26 cellular contexts compared by ENCODE assay signal in genomic region chr10:77869626-77870420, GRCh38. TPM values are rescaled to one million over a fixed set of nuclear protein-coding genes. Genes with fewer than 3 reads are reported as not detected.
A peak's percentile ranks its signal among the peaks of the same experiment; 100 is the strongest.
DNase-seq lines count a peak whose midpoint lies in the region; ATAC-seq, FAIRE-seq and TF ChIP-seq lines count a peak whose summit lies in the region.
"Had no signal": no experiment of that assay in that cellular context is flagged by ENCODE, and none has a peak within 500 bp of the region (broad histone marks: within the 10 kb centered on the region; RNA-seq: fewer than 3 reads in every experiment).

No MANE protein-coding gene starts in this region.

- H2AFZ ChIP-seq in astrocyte (ENCODE audit: low read depth, low read length) (no peak overlapping the region), fibroblast of lung (ENCODE audit: low read length) (no peak overlapping the region), osteoblast (ENCODE audit: low read length) (no peak overlapping the region)

- no peak overlapping the region for H3K4me2 ChIP-seq in astrocyte (ENCODE audit: low read length)
- peak overlapping the region; percentile 29 for H3K4me2 ChIP-seq in fibroblast of lung (ENCODE audit: extremely low read depth, insufficient read depth, low read length)
- no peak overlapping the region for H3K4me2 ChIP-seq in osteoblast (ENCODE audit: insufficient read depth, low read length)

- DNase-seq in HCEC 1CT (peak; percentile 61), astrocyte (ENCODE audit: low read depth) (peak; percentile 39), fibroblast of lung (ENCODE audit: low read depth in 2 of 2) (peak; percentile 34 to 52), chondrocyte (ENCODE audit: low spot score) (no peak), osteoblast (ENCODE audit: insufficient read length, low spot score, missing footprints) (no peak), NCI-H2171 treated with DMSO at 0.1 percent for 48 hours (lab: John Stamatoyannopoulos, UW) (no peak)
- no peak for DNase-seq in activated CD4-positive, alpha-beta T cell treated with anti-CD3 and anti-CD28 coated beads for 36 hours
- DNase-seq: activated CD4-positive, alpha-beta T cell treated with anti-CD3 and anti-CD28 coated beads, Interleukin-2, amount 50 U/mL, for 48 hours; activated effector memory CD4-positive, alpha-beta T cell treated with anti-CD3 and anti-CD28 coated beads, Interleukin-2, amount 50 U/mL, for 16 hours; amygdala; CD8-positive, alpha-beta T cell; cerebellar nuclear complex; DMS53; effector CD4-positive, alpha-beta T cell; hypothalamus; lower lobe of right lung; NCI-H1105; NCI-H2081 treated with DMSO at 0.1 percent for 48 hours; NCI-H446 treated with DMSO at 0.1 percent for 48 hours; occipital lobe; right cardiac atrium had no signal

- no peak overlapping the region for H3K27ac ChIP-seq in astrocyte (ENCODE audit: low read depth, low read length)
- H3K27ac ChIP-seq in fibroblast of lung (ENCODE audit: insufficient read depth, low read length) = no peak overlapping the region
- peak overlapping the region; percentile 85 for H3K27ac ChIP-seq in rectal smooth muscle tissue (ENCODE audit: low read depth, low read length)
- H3K27ac ChIP-seq in osteoblast (ENCODE audit: low read depth, low read length) = no peak overlapping the region
- H3K27ac ChIP-seq: lower lobe of right lung, thoracic aorta had no signal

- TF ChIP-seq CTCF in astrocyte (IDR thresholded peaks at IDR 0.05; ENCODE audit: insufficient read depth, low read depth, low read length) (no peak), fibroblast of lung (conservative IDR thresholded peaks at IDR 0.05 in 1 of 2, IDR thresholded peaks at IDR 0.05 in 1 of 2; ENCODE audit: low read depth in 1 of 2, low read length in 2 of 2) (no peak), chondrocyte (IDR thresholded peaks at IDR 0.05) (no peak), osteoblast (IDR thresholded peaks at IDR 0.05; ENCODE audit: extremely low read depth, low read depth, low read length) (no peak)

- no peaks in the 10 kb centered on the region for H3K27me3 Mint-ChIP-seq in astrocyte (ENCODE audit: low read depth, unreplicated experiment)
- H3K27me3 Mint-ChIP-seq in activated CD4-positive, alpha-beta T cell treated with anti-CD3 and anti-CD28 coated beads for 36 hours = no peaks in the 10 kb centered on the region
- H3K27me3 Mint-ChIP-seq in chondrocyte (ENCODE audit: low read depth) = no peaks in the 10 kb centered on the region

- no peaks in the 10 kb centered on the region for H3K9me3 ChIP-seq in astrocyte (ENCODE audit: insufficient read depth, low read depth, low read length)
- H3K9me3 ChIP-seq in fibroblast of lung (ENCODE audit: control insufficient read depth, insufficient read depth, low read depth, low read length) = no peaks in the 10 kb centered on the region
- no peaks in the 10 kb centered on the region for H3K9me3 ChIP-seq in osteoblast (ENCODE audit: low read depth, low read length)
- H3K9me3 ChIP-seq: HAP-1, lower lobe of right lung, thoracic aorta had no signal

- intact Hi-C loops in activated CD4-positive, alpha-beta T cell treated with anti-CD3 and anti-CD28 coated beads for 36 hours (cut with DNase I, micrococcal nuclease) = no loop called here

- H3K4me3 Mint-ChIP-seq in astrocyte (ENCODE audit: unreplicated experiment) (no peak overlapping the region), chondrocyte (ENCODE audit: unreplicated experiment) (no peak overlapping the region)
- H3K4me3 Mint-ChIP-seq in activated CD4-positive, alpha-beta T cell treated with anti-CD3 and anti-CD28 coated beads for 36 hours = no peak overlapping the region
- H3K4me3 Mint-ChIP-seq: CD8-positive, alpha-beta T cell had no signal

- peaks cover 20% of the 10 kb centered on the region for H3K4me1 Mint-ChIP-seq in astrocyte (ENCODE audit: low read depth, unreplicated experiment)
- peaks cover 14% of the 10 kb centered on the region for H3K4me1 Mint-ChIP-seq in activated CD4-positive, alpha-beta T cell treated with anti-CD3 and anti-CD28 coated beads for 36 hours
- H3K4me1 Mint-ChIP-seq in chondrocyte (ENCODE audit: low read depth) = peaks cover 52% of the 10 kb centered on the region

- no peak for FAIRE-seq in astrocyte (lab: Jason Lieb, UNC)
- FAIRE-seq: GM12892 had no signal

- H3K9ac ChIP-seq in astrocyte (ENCODE audit: low read length) (no peak overlapping the region), fibroblast of lung (ENCODE audit: insufficient read depth, low read length) (no peak overlapping the region), rectal smooth muscle tissue (ENCODE audit: low read length) (no peak overlapping the region)

- no peak for ATAC-seq in activated CD4-positive, alpha-beta T cell treated with anti-CD3 and anti-CD28 coated beads for 36 hours
- ATAC-seq: CD8-positive, alpha-beta T cell; esophagus mucosa; lower lobe of right lung; right cardiac atrium had no signal

- peaks cover 69% of the 10 kb centered on the region for H4K20me1 ChIP-seq in astrocyte (ENCODE audit: insufficient read depth, low read length)
- H4K20me1 ChIP-seq in fibroblast of lung (ENCODE audit: control insufficient read depth, extremely low read depth, insufficient read depth, low read length) = no peaks in the 10 kb centered on the region
- peaks cover 46% of the 10 kb centered on the region for H4K20me1 ChIP-seq in osteoblast (ENCODE audit: insufficient read depth, low read length)

- H3K79me2 ChIP-seq in astrocyte (ENCODE audit: insufficient read depth, low read length) (peaks cover 13% of the 10 kb centered on the region), fibroblast of lung (ENCODE audit: control insufficient read depth, insufficient read depth, low read length) (no peaks in the 10 kb centered on the region), osteoblast (ENCODE audit: insufficient read depth, low read length) (peaks cover 31% of the 10 kb centered on the region)

- H3K9me3 Mint-ChIP-seq in astrocyte (ENCODE audit: unreplicated experiment) = no peaks in the 10 kb centered on the region
- no peaks in the 10 kb centered on the region for H3K9me3 Mint-ChIP-seq in activated CD4-positive, alpha-beta T cell treated with anti-CD3 and anti-CD28 coated beads for 36 hours (ENCODE audit: low read depth)
- H3K9me3 Mint-ChIP-seq in chondrocyte (ENCODE audit: low read depth) = no peaks in the 10 kb centered on the region
- H3K9me3 Mint-ChIP-seq: CD8-positive, alpha-beta T cell had no signal

- H3K27me3 ChIP-seq in astrocyte (ENCODE audit: insufficient read depth, low read length) (no peaks in the 10 kb centered on the region), fibroblast of lung (ENCODE audit: control insufficient read depth, insufficient read depth, low read length) (no peaks in the 10 kb centered on the region), rectal smooth muscle tissue (ENCODE audit: control insufficient read depth, insufficient read depth, low read length) (no peaks in the 10 kb centered on the region), osteoblast (ENCODE audit: insufficient read depth, low read length) (no peaks in the 10 kb centered on the region)

- POLR2A ChIA-PET in activated CD4-positive, alpha-beta T cell treated with anti-CD3 and anti-CD28 coated beads for 36 hours (lab: Charles Lee) = no interaction called here

- H3K36me3 ChIP-seq in astrocyte (ENCODE audit: insufficient read depth, low read length) (no peaks in the 10 kb centered on the region), fibroblast of lung (ENCODE audit: control insufficient read depth, insufficient read depth, low read length) (no peaks in the 10 kb centered on the region), rectal smooth muscle tissue (ENCODE audit: control insufficient read depth, insufficient read depth, low read length) (no peaks in the 10 kb centered on the region), osteoblast (ENCODE audit: insufficient read depth, low read length) (peaks cover 4% of the 10 kb centered on the region)

- no peak overlapping the region for H3K4me3 ChIP-seq in astrocyte (ENCODE audit: insufficient read depth, low read depth, low read length)
- H3K4me3 ChIP-seq in fibroblast of lung (replicated peaks in 1 of 4; ENCODE audit: control extremely low read depth in 1 of 4, insufficient read depth in 1 of 4, low read depth in 3 of 4, low read length in 4 of 4) = no peak overlapping the region
- no peak overlapping the region for H3K4me3 ChIP-seq in rectal smooth muscle tissue (ENCODE audit: low read length)
- H3K4me3 ChIP-seq in osteoblast (ENCODE audit: insufficient read depth, low read length) = no peak overlapping the region
- H3K4me3 ChIP-seq: HAP-1, lower lobe of right lung, thoracic aorta had no signal

- H3K27ac Mint-ChIP-seq in astrocyte (ENCODE audit: unreplicated experiment) (no peak overlapping the region), chondrocyte (ENCODE audit: unreplicated experiment) (no peak overlapping the region)
- no peak overlapping the region for H3K27ac Mint-ChIP-seq in activated CD4-positive, alpha-beta T cell treated with anti-CD3 and anti-CD28 coated beads for 36 hours
- H3K27ac Mint-ChIP-seq: CD8-positive, alpha-beta T cell had no signal

- CTCF ChIA-PET in activated CD4-positive, alpha-beta T cell treated with anti-CD3 and anti-CD28 coated beads for 36 hours (lab: Charles Lee) = interaction anchor here (1.2 kb wide), 1 partner anchor 20 kb away, joined by 3 read pairs; no protein-coding TSS in a partner anchor

- H3K4me1 ChIP-seq in astrocyte (ENCODE audit: insufficient read depth, low read length) (peaks cover 25% of the 10 kb centered on the region), fibroblast of lung (ENCODE audit: control insufficient read depth, extremely low read depth, insufficient read depth, low read length) (peaks cover 5% of the 10 kb centered on the region), rectal smooth muscle tissue (ENCODE audit: control insufficient read depth, insufficient read depth, low read length) (peaks cover 28% of the 10 kb centered on the region), osteoblast (ENCODE audit: insufficient read depth, low read length) (peaks cover 23% of the 10 kb centered on the region)
- H3K4me1 ChIP-seq: HAP-1 had no signal

- H3K36me3 Mint-ChIP-seq in astrocyte (ENCODE audit: low read depth, unreplicated experiment) (peaks cover 17% of the 10 kb centered on the region), chondrocyte (ENCODE audit: low read depth) (peaks cover 4% of the 10 kb centered on the region)
- H3K36me3 Mint-ChIP-seq in activated CD4-positive, alpha-beta T cell treated with anti-CD3 and anti-CD28 coated beads for 36 hours (ENCODE audit: low read depth) = no peaks in the 10 kb centered on the region
- H3K36me3 Mint-ChIP-seq: CD8-positive, alpha-beta T cell had no signal

RNA-seq across cellular contexts. Expression of gene DLG5, which starts 56.7 kb away (rescaled TPM):
- total RNA-seq in astrocyte (55.2 and 58.4 TPM in 2 replicates), fibroblast of lung (40.1 and 40.8 TPM in 2 replicates), chondrocyte (60.5 to 71.1 TPM (median 62.1 TPM) in 3 replicates), osteoblast (51.4 and 51.6 TPM in 2 replicates)
- polyA plus RNA-seq in fibroblast of lung = 15.3 and 22.9 TPM in 2 replicates
- 24.4 and 29.7 TPM in 2 replicates for polyA plus RNA-seq in fibroblast of lung (2012)
- polyA minus RNA-seq in fibroblast of lung (ENCODE audit: low replicate concordance) = 80.9 and 123 TPM in 2 replicates
- total RNA-seq in activated CD4-positive, alpha-beta T cell treated with anti-CD3 and anti-CD28 coated beads for 36 hours = 1 to 10 TPM; 2.1 to 2.3 TPM

Comparison
In these comparisons a context has a peak if more than half of its experiments do, and no peak if none do; other contexts are left out.
1. DNase-seq: peak in HCEC 1CT (single experiment), astrocyte (single experiment) and fibroblast of lung (2 of 2); none in activated CD4-positive, alpha-beta T cell treated with anti-CD3 and anti-CD28 coated beads for 36 hours (single experiment), chondrocyte (single experiment), osteoblast (single experiment) and NCI-H2171 treated with DMSO at 0.1 percent for 48 hours (single experiment).
2. RNA of gene DLG5, which starts 56.7 kb away (total RNA-seq): 60.5 to 71.1 TPM in chondrocyte, 55.2 to 58.4 TPM in astrocyte, 51.4 to 51.6 TPM in osteoblast and 40.1 to 40.8 TPM in fibroblast of lung; 2.1 to 2.3 TPM in activated CD4-positive, alpha-beta T cell treated with anti-CD3 and anti-CD28 coated beads for 36 hours; every median in the first group is over 10 times any median in the second.